In genomic region chr2:74528600-74529356, GRCh38 we compare ENCODE assay signal across 1 cellular context.
TF ChIP-seq lines count a peak whose summit lies in the region.

No MANE protein-coding gene starts in this region.

TF ChIP-seq in HepG2, 621 proteins besides CTCF, POLR2A, EP300 and RAD21 (continues in another document):
- TF ChIP-seq TCF7 (IDR thresholded peaks at IDR 0.05; ENCODE audit: low read depth) (no peak; the same call in 1 of the 2 replicates), GATAD1 (CRISPR knock-in tag; IDR thresholded peaks at IDR 0.05) (no peak), ZNF12 (CRISPR knock-in tag; IDR thresholded peaks at IDR 0.05) (no peak), ZNF878 (CRISPR knock-in tag; IDR thresholded peaks at IDR 0.05) (no peak), FOXP1 (IDR thresholded peaks at IDR 0.05) (no peak), FOXP1 (CRISPR knock-in tag; IDR thresholded peaks at IDR 0.05) (no peak), NR2F2 (IDR thresholded peaks at IDR 0.05; ENCODE audit: borderline replicate concordance, low read depth) (no peak), SAFB2 (CRISPR knock-in tag; IDR thresholded peaks at IDR 0.05; ENCODE audit: borderline replicate concordance, low read depth) (0 out of 2 replicates have a peak, but pooled peaks have one; percentile 18), ZNF230 (CRISPR knock-in tag; IDR thresholded peaks at IDR 0.05) (no peak), PHF8 (CRISPR knock-in tag; IDR thresholded peaks at IDR 0.05) (no peak), ZNF761 (CRISPR knock-in tag; conservative IDR thresholded peaks at IDR 0.05) (no peak), TRIM24 (CRISPR knock-in tag; IDR thresholded peaks at IDR 0.05) (no peak), ZNF501 (CRISPR knock-in tag; IDR thresholded peaks at IDR 0.05) (no peak), CBFB (CRISPR knock-in tag; IDR thresholded peaks at IDR 0.05) (no peak), CREB3 (CRISPR knock-in tag; IDR thresholded peaks at IDR 0.05) (no peak), RBM39 (IDR thresholded peaks at IDR 0.05; ENCODE audit: low read depth, low read length, poor library complexity, severe bottlenecking) (no peak), CREBL2 (CRISPR knock-in tag; IDR thresholded peaks at IDR 0.05; ENCODE audit: borderline replicate concordance) (no peak; the same call in 1 of the 2 replicates), IKZF1 (IDR thresholded peaks at IDR 0.05) (no peak), ZNF282 (IDR thresholded peaks at IDR 0.05; ENCODE audit: partially characterized antibody) (no peak), TRAFD1 (CRISPR knock-in tag; IDR thresholded peaks at IDR 0.05; ENCODE audit: borderline replicate concordance) (no peak), ZFP91 (CRISPR knock-in tag; IDR thresholded peaks at IDR 0.05; ENCODE audit: borderline replicate concordance) (no peak), MAZ (IDR thresholded peaks at IDR 0.05; ENCODE audit: borderline replicate concordance, low read depth, low read length) (no peak), MAZ (CRISPR knock-in tag; IDR thresholded peaks at IDR 0.05; ENCODE audit: low read depth) (no peak), YEATS4 (CRISPR knock-in tag; IDR thresholded peaks at IDR 0.05; ENCODE audit: borderline replicate concordance) (no peak), RBAK (CRISPR knock-in tag; IDR thresholded peaks at IDR 0.05) (no peak), ZSCAN20 (CRISPR knock-in tag; IDR thresholded peaks at IDR 0.05; ENCODE audit: borderline replicate concordance) (no peak), PTBP1 (IDR thresholded peaks at IDR 0.05; ENCODE audit: low read depth, low read length, poor library complexity, severe bottlenecking) (no peak), FOXA1 (IDR thresholded peaks at IDR 0.05) (no peak), FOXA1 (CRISPR knock-in tag; IDR thresholded peaks at IDR 0.05) (0 out of 2 replicates have a peak, but pooled peaks have one; percentile 19), ZNF253 (CRISPR knock-in tag; IDR thresholded peaks at IDR 0.05; ENCODE audit: borderline replicate concordance) (0 out of 2 replicates have a peak, but pooled peaks have one; percentile 66), ZFP37 (CRISPR knock-in tag; IDR thresholded peaks at IDR 0.05; ENCODE audit: borderline replicate concordance) (no peak), RFXAP (CRISPR knock-in tag; IDR thresholded peaks at IDR 0.05; ENCODE audit: borderline replicate concordance) (peak; percentile 15; the same call in 1 of the 2 replicates), BORCS8-MEF2B (CRISPR knock-in tag; IDR thresholded peaks at IDR 0.05) (peak; percentile 80; the same call in 1 of the 2 replicates), SETDB1 (CRISPR knock-in tag; IDR thresholded peaks at IDR 0.05; ENCODE audit: borderline replicate concordance) (no peak), ZNF879 (CRISPR knock-in tag; IDR thresholded peaks at IDR 0.05) (peak; percentile 61; the same call in 1 of the 2 replicates), MED13 (CRISPR knock-in tag; IDR thresholded peaks at IDR 0.05) (no peak), ZNF724P (CRISPR knock-in tag; IDR thresholded peaks at IDR 0.05; ENCODE audit: borderline replicate concordance) (no peak), NR3C1 (CRISPR knock-in tag; IDR thresholded peaks at IDR 0.05) (no peak), PRDM4 (CRISPR knock-in tag; IDR thresholded peaks at IDR 0.05; ENCODE audit: borderline replicate concordance) (no peak), TCF7L2 (IDR thresholded peaks at IDR 0.05; ENCODE audit: low read depth, low read length) (no peak), SCMH1 (CRISPR knock-in tag; IDR thresholded peaks at IDR 0.05; ENCODE audit: borderline replicate concordance) (no peak)
- TF ChIP-seq, protein P1, sequence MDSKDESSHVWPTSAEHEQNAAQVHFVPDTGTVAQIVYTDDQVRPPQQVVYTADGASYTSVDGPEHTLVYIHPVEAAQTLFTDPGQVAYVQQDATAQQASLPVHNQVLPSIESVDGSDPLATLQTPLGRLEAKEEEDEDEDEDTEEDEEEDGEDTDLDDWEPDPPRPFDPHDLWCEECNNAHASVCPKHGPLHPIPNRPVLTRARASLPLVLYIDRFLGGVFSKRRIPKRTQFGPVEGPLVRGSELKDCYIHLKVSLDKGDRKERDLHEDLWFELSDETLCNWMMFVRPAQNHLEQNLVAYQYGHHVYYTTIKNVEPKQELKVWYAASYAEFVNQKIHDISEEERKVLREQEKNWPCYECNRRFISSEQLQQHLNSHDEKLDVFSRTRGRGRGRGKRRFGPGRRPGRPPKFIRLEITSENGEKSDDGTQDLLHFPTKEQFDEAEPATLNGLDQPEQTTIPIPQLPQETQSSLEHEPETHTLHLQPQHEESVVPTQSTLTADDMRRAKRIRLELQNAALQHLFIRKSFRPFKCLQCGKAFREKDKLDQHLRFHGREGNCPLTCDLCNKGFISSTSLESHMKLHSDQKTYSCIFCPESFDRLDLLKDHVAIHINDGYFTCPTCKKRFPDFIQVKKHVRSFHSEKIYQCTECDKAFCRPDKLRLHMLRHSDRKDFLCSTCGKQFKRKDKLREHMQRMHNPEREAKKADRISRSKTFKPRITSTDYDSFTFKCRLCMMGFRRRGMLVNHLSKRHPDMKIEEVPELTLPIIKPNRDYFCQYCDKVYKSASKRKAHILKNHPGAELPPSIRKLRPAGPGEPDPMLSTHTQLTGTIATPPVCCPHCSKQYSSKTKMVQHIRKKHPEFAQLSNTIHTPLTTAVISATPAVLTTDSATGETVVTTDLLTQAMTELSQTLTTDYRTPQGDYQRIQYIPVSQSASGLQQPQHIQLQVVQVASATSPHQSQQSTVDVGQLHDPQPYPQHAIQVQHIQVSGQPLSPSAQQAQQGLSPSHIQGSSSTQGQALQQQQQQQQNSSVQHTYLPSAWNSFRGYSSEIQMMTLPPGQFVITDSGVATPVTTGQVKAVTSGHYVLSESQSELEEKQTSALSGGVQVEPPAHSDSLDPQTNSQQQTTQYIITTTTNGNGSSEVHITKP (CRISPR knock-in tag; IDR thresholded peaks at IDR 0.05; ENCODE audit: low read depth) = no peak
- TF ChIP-seq, protein P2, sequence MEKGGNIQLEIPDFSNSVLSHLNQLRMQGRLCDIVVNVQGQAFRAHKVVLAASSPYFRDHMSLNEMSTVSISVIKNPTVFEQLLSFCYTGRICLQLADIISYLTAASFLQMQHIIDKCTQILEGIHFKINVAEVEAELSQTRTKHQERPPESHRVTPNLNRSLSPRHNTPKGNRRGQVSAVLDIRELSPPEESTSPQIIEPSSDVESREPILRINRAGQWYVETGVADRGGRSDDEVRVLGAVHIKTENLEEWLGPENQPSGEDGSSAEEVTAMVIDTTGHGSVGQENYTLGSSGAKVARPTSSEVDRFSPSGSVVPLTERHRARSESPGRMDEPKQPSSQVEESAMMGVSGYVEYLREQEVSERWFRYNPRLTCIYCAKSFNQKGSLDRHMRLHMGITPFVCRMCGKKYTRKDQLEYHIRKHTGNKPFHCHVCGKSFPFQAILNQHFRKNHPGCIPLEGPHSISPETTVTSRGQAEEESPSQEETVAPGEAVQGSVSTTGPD (CRISPR knock-in tag; IDR thresholded peaks at IDR 0.05) = no peak; the same call in 1 of the 2 replicates
- TF ChIP-seq, protein P3, sequence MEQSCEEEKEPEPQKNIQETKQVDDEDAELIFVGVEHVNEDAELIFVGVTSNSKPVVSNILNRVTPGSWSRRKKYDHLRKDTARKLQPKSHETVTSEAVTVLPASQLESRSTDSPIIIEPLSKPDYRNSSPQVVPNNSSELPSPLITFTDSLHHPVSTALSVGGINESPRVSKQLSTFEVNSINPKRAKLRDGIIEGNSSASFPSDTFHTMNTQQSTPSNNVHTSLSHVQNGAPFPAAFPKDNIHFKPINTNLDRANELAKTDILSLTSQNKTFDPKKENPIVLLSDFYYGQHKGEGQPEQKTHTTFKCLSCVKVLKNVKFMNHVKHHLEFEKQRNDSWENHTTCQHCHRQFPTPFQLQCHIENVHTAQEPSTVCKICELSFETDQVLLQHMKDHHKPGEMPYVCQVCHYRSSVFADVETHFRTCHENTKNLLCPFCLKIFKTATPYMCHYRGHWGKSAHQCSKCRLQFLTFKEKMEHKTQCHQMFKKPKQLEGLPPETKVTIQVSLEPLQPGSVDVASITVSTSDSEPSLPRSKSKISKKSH (CRISPR knock-in tag; IDR thresholded peaks at IDR 0.05; ENCODE audit: borderline replicate concordance) = peak; percentile 79; the same call in 1 of the 2 replicates
- TF ChIP-seq, protein P4, sequence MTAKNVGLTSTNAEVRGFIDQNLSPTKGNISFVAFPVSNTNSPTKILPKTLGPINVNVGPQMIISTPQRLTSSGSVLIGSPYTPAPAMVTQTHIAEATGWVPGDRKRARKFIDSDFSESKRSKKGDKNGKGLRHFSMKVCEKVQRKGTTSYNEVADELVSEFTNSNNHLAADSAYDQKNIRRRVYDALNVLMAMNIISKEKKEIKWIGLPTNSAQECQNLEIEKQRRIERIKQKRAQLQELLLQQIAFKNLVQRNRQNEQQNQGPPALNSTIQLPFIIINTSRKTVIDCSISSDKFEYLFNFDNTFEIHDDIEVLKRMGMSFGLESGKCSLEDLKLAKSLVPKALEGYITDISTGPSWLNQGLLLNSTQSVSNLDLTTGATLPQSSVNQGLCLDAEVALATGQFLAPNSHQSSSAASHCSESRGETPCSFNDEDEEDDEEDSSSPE (CRISPR knock-in tag; IDR thresholded peaks at IDR 0.05) = no peak
- TF ChIP-seq, protein P5, sequence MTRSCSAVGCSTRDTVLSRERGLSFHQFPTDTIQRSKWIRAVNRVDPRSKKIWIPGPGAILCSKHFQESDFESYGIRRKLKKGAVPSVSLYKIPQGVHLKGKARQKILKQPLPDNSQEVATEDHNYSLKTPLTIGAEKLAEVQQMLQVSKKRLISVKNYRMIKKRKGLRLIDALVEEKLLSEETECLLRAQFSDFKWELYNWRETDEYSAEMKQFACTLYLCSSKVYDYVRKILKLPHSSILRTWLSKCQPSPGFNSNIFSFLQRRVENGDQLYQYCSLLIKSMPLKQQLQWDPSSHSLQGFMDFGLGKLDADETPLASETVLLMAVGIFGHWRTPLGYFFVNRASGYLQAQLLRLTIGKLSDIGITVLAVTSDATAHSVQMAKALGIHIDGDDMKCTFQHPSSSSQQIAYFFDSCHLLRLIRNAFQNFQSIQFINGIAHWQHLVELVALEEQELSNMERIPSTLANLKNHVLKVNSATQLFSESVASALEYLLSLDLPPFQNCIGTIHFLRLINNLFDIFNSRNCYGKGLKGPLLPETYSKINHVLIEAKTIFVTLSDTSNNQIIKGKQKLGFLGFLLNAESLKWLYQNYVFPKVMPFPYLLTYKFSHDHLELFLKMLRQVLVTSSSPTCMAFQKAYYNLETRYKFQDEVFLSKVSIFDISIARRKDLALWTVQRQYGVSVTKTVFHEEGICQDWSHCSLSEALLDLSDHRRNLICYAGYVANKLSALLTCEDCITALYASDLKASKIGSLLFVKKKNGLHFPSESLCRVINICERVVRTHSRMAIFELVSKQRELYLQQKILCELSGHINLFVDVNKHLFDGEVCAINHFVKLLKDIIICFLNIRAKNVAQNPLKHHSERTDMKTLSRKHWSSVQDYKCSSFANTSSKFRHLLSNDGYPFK (CRISPR knock-in tag; IDR thresholded peaks at IDR 0.05; ENCODE audit: borderline replicate concordance) = no peak
